Comparison of ENCODE assay signal across 8 cellular contexts in the genomic region with DNA sequence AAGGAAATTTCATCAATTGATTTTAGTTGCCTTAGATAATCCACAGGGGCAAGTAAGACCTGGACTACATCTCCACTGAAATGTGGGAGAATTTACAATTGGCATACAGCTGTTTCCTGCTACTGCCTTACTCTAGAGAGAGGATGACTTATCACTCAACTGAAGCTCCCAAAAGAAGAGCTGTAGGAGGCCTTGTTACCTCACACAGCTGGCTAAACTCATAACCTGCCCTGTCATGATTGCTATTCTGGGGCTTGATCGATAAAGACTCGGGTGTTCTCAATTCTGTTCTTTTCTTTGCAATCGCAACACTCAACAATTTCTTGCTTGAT.
DNase-seq lines count a peak whose midpoint lies in the region; ATAC-seq lines count a peak whose summit lies in the region.

No MANE protein-coding gene starts in this region.

- H3K9me3 ChIP-seq in MG63: no peaks in the 10 kb centered on the region

- no peaks in the 10 kb centered on the region for H3K27me3 ChIP-seq in MG63

- no peaks in the 10 kb centered on the region for H3K9me3 Mint-ChIP-seq in naive B cell

- DNase-seq in MG63: no peak
- no peak for DNase-seq in naive B cell
- no peak for DNase-seq in 8988T
- DNase-seq in DMS79 (lab: John Stamatoyannopoulos, UW): no peak
- no peak for DNase-seq in hepatic stellate cell (ENCODE audit: low spot score)
- DNase-seq in NCI-H187 (lab: John Stamatoyannopoulos, UW): no peak

- H3K4me1 Mint-ChIP-seq in naive B cell: peaks cover 6 to 18% (median 15%) of the 10 kb centered on the region in 3 donors

- H3K4me3 Mint-ChIP-seq in naive B cell: peak overlapping the region; percentile 88 to 95 (median 90)

- no peaks in the 10 kb centered on the region for H3K36me3 ChIP-seq in MG63

- H3K36me3 Mint-ChIP-seq in naive B cell: no peaks in the 10 kb centered on the region

- ATAC-seq in GM18511 (IDR thresholded peaks at IDR 0.05; ENCODE audit: unreplicated experiment) (peak; percentile 17), GM21723 (IDR thresholded peaks at IDR 0.05; ENCODE audit: unreplicated experiment) (peak; percentile 23), naive B cell (ENCODE audit: low read depth in 2 of 2) (no peak)

- H3K27me3 Mint-ChIP-seq in naive B cell: no peaks in the 10 kb centered on the region

- H3K4me3 ChIP-seq in MG63: peak overlapping the region; percentile 67; the same call in 1 of the 2 replicates

- peak overlapping the region; percentile 78 to 91 (median 83) for H3K27ac Mint-ChIP-seq in naive B cell

Comparison
In these comparisons a context has a peak if more than half of its experiments do, and no peak if none do; other contexts are left out.
1. ATAC-seq: peak in GM18511 (single experiment) and GM21723 (single experiment); none in naive B cell (0 of 2).